ENCODE assay signal across 23 cellular contexts in genomic region chr4:36128689-36129088, GRCh38.
A peak's percentile ranks its signal among the peaks of the same experiment; 100 is the strongest.
DNase-seq lines count a peak whose midpoint lies in the region; ATAC-seq, FAIRE-seq and TF ChIP-seq lines count a peak whose summit lies in the region.
"Had no signal": no experiment of that assay in that cellular context is flagged by ENCODE, and none has a peak within 500 bp of the region (broad histone marks: within the 10 kb centered on the region; RNA-seq: fewer than 3 reads in every experiment).

No MANE protein-coding gene starts in this region.

- no peak overlapping the region for H3K27ac ChIP-seq in brain microvascular endothelial cell
- H3K27ac ChIP-seq: heart right ventricle, HL-60, tibial nerve had no signal

- CTCF ChIA-PET in WTC11 (lab: Charles Lee), result interaction anchor here (0.7 kb wide), 1 partner anchor 721 kb away, joined by 4 read pairs; no protein-coding TSS in a partner anchor

- POLR2A ChIA-PET in WTC11 (lab: Charles Lee), result no interaction called here

- DNase-seq in CD1c-positive myeloid dendritic cell (ENCODE audit: extremely low spot score) (peak; percentile 11), H4 (ENCODE audit: low spot score) (peak; percentile 37), WTC11 (ENCODE audit: low spot score) (no peak), fibroblast of villous mesenchyme (ENCODE audit: low read depth) (peak; percentile 42), GM19239 (ENCODE audit: insufficient read length, low spot score) (no peak), brain microvascular endothelial cell (no peak), globus pallidus (ENCODE audit: low spot score) (no peak)
- DNase-seq: activated CD4-positive, CD25-positive, alpha-beta regulatory T cell; activated gamma-delta T cell treated with Interleukin-2 at 50 U/mL for 16 hours; BE2C; heart right ventricle; kidney; NCI-H1436 treated with DMSO at 0.1 percent for 48 hours; NCI-H345; SHP77 treated with DMSO at 0.1 percent for 48 hours; stimulated activated CD4-positive, alpha-beta T cell treated with anti-CD3 and anti-CD28 coated beads, Interleukin-12 subunit alpha, Interleukin-12 subunit beta, amount 100 ng/mL, for 4 hours; stimulated activated naive B cell treated with anti-CD40 and anti-IgM and Interleukin-4, amounts not matched to agents 10 μg/mL and 1 μg/mL and 100 μg/mL, for 72 hours had no signal

- FAIRE-seq in GM19239 (lab: Jason Lieb, UNC), result no peak
- FAIRE-seq: H54, kidney had no signal

- peaks cover 18% of the 10 kb centered on the region for H3K4me1 Mint-ChIP-seq in WTC11
- H3K4me1 Mint-ChIP-seq: mesothelial cell of epicardium; stimulated activated naive B cell treated with anti-CD40 and anti-IgM and Interleukin-4, amounts not matched to agents 10 μg/mL and 1 μg/mL and 100 μg/mL, for 72 hours had no signal

- H3K36me3 Mint-ChIP-seq in WTC11, result no peaks in the 10 kb centered on the region
- H3K36me3 Mint-ChIP-seq: mesothelial cell of epicardium had no signal

- TF ChIP-seq CTCF in WTC11 (IDR thresholded peaks at IDR 0.05), result no peak
- no peak for TF ChIP-seq CTCF in fibroblast of villous mesenchyme (IDR thresholded peaks at IDR 0.05; ENCODE audit: insufficient read depth, low read depth, low read length)
- TF ChIP-seq CTCF in brain microvascular endothelial cell (IDR thresholded peaks at IDR 0.05; ENCODE audit: low read depth, low read length, missing control alignments), result no peak

- H3K36me3 ChIP-seq in brain microvascular endothelial cell (replicated peaks), result no peaks in the 10 kb centered on the region
- H3K36me3 ChIP-seq: BE2C had no signal

- ATAC-seq in WTC11 (no peak), GM21619 (IDR thresholded peaks at IDR 0.05; ENCODE audit: unreplicated experiment) (no peak)
- ATAC-seq: heart right ventricle; stimulated activated naive B cell treated with anti-CD40 and anti-IgM and Interleukin-4, amounts not matched to agents 10 μg/mL and 1 μg/mL and 100 μg/mL, for 72 hours had no signal

- H3K27me3 Mint-ChIP-seq in WTC11 (ENCODE audit: low read depth), result no peaks in the 10 kb centered on the region
- H3K27me3 Mint-ChIP-seq: stimulated activated naive B cell treated with anti-CD40 and anti-IgM and Interleukin-4, amounts not matched to agents 10 μg/mL and 1 μg/mL and 100 μg/mL, for 72 hours had no signal

- H3K4me3 ChIP-seq in fibroblast of villous mesenchyme (ENCODE audit: low read depth, low read length) (no peak overlapping the region), brain microvascular endothelial cell (ENCODE audit: low read depth, low read length) (no peak overlapping the region)
- H3K4me3 ChIP-seq: heart right ventricle, tibial nerve had no signal

- in situ Hi-C loops in brain microvascular endothelial cell (cut with HindIII; ENCODE audit: low pct_ligation_motif_present, low sequenced_read_pairs), result no loop called here

- no peak overlapping the region for H3K4me3 Mint-ChIP-seq in WTC11
- H3K4me3 Mint-ChIP-seq: mesothelial cell of epicardium; stimulated activated naive B cell treated with anti-CD40 and anti-IgM and Interleukin-4, amounts not matched to agents 10 μg/mL and 1 μg/mL and 100 μg/mL, for 72 hours; T-helper 1 cell treated with Interleukin-12 subunit alpha and Interleukin-12 subunit beta and Interleukin-4 antibody, amounts not matched to agents 30 μg/mL and 1 μg/mL, for 36 hours had no signal

- no peaks in the 10 kb centered on the region for H3K27me3 ChIP-seq in brain microvascular endothelial cell (replicated peaks)
- H3K27me3 ChIP-seq: BE2C, heart right ventricle, tibial nerve had no signal

- peak overlapping the region; percentile 2; the same call in 1 of the 2 replicates for H3K27ac Mint-ChIP-seq in WTC11
- H3K27ac Mint-ChIP-seq: mesothelial cell of epicardium; stimulated activated naive B cell treated with anti-CD40 and anti-IgM and Interleukin-4, amounts not matched to agents 10 μg/mL and 1 μg/mL and 100 μg/mL, for 72 hours; T-helper 1 cell treated with Interleukin-12 subunit alpha and Interleukin-12 subunit beta and Interleukin-4 antibody, amounts not matched to agents 30 μg/mL and 1 μg/mL, for 36 hours had no signal

- no peaks in the 10 kb centered on the region for H3K9me3 Mint-ChIP-seq in WTC11
- H3K9me3 Mint-ChIP-seq: mesothelial cell of epicardium; T-helper 1 cell treated with Interleukin-12 subunit alpha and Interleukin-12 subunit beta and Interleukin-4 antibody, amounts not matched to agents 30 μg/mL and 1 μg/mL, for 36 hours had no signal

TF ChIP-seq in WTC11, 78 proteins besides CTCF, POLR2A, EP300 and RAD21:
- TF ChIP-seq OVOL2 (CRISPR knock-in tag; IDR thresholded peaks at IDR 0.05; ENCODE audit: borderline replicate concordance) (no peak), GABPB1 (CRISPR knock-in tag; IDR thresholded peaks at IDR 0.05) (no peak)

Comparison
In these comparisons a context has a peak if more than half of its experiments do, and no peak if none do; other contexts are left out.
1. DNase-seq: peak in CD1c-positive myeloid dendritic cell (single experiment), H4 (single experiment) and fibroblast of villous mesenchyme (single experiment); none in WTC11 (single experiment), GM19239 (single experiment), brain microvascular endothelial cell (single experiment) and globus pallidus (single experiment).